ENCODE assay signal across 1 cellular context in genomic region chr1:174158767-174159252, GRCh38.
TF ChIP-seq lines count a peak whose summit lies in the region.

No MANE protein-coding gene starts in this region.

TF ChIP-seq in HEK293, 187 proteins besides CTCF, POLR2A, EP300 and RAD21 (continued from another document):
- no peak for TF ChIP-seq ZNF704 (tag by site-specific recombination; IDR thresholded peaks at IDR 0.05)
- TF ChIP-seq ZBTB8A (tag by site-specific recombination; IDR thresholded peaks at IDR 0.05) = no peak
- no peak for TF ChIP-seq SP3 (tag by site-specific recombination; IDR thresholded peaks at IDR 0.05)
- no peak for TF ChIP-seq ZNF549 (tag by site-specific recombination; IDR thresholded peaks at IDR 0.05)
- TF ChIP-seq ZNF292 (tag by site-specific recombination; IDR thresholded peaks at IDR 0.05; ENCODE audit: borderline replicate concordance, low read depth) = no peak
- TF ChIP-seq, protein P1, sequence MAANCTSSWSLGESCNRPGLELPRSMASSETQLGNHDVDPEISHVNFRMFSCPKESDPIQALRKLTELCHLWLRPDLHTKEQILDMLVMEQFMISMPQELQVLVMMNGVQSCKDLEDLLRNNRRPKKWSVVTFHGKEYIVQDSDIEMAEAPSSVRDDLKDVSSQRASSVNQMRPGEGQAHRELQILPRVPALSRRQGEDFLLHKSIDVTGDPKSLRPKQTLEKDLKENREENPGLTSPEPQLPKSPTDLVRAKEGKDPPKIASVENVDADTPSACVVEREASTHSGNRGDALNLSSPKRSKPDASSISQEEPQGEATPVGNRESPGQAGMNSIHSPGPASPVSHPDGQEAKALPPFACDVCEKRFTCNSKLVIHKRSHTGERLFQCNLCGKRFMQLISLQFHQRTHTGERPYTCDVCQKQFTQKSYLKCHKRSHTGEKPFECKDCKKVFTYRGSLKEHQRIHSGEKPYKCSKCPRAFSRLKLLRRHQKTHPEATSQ (tag by site-specific recombination; IDR thresholded peaks at IDR 0.05) = no peak
- TF ChIP-seq GLIS1 (tag by site-specific recombination; IDR thresholded peaks at IDR 0.05) = no peak
- TF ChIP-seq PRDM1 (tag by site-specific recombination; IDR thresholded peaks at IDR 0.05) = 0 out of 2 replicates have a peak, but pooled peaks have one; percentile 13
- TF ChIP-seq, protein P2, sequence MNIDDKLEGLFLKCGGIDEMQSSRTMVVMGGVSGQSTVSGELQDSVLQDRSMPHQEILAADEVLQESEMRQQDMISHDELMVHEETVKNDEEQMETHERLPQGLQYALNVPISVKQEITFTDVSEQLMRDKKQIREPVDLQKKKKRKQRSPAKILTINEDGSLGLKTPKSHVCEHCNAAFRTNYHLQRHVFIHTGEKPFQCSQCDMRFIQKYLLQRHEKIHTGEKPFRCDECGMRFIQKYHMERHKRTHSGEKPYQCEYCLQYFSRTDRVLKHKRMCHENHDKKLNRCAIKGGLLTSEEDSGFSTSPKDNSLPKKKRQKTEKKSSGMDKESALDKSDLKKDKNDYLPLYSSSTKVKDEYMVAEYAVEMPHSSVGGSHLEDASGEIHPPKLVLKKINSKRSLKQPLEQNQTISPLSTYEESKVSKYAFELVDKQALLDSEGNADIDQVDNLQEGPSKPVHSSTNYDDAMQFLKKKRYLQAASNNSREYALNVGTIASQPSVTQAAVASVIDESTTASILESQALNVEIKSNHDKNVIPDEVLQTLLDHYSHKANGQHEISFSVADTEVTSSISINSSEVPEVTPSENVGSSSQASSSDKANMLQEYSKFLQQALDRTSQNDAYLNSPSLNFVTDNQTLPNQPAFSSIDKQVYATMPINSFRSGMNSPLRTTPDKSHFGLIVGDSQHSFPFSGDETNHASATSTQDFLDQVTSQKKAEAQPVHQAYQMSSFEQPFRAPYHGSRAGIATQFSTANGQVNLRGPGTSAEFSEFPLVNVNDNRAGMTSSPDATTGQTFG (tag by site-specific recombination; IDR thresholded peaks at IDR 0.05; ENCODE audit: borderline replicate concordance) = no peak
- TF ChIP-seq ZNF175 (tag by site-specific recombination; IDR thresholded peaks at IDR 0.05) = no peak
- TF ChIP-seq ZFHX2 (tag by site-specific recombination; conservative IDR thresholded peaks at IDR 0.05) = no peak
- peak; percentile 18; the same call in 1 of the 2 replicates for TF ChIP-seq ZBTB10 (tag by site-specific recombination; IDR thresholded peaks at IDR 0.05)
- no peak for TF ChIP-seq EGR2 (tag by site-specific recombination; IDR thresholded peaks at IDR 0.05; ENCODE audit: low read depth)
- TF ChIP-seq, protein P3, sequence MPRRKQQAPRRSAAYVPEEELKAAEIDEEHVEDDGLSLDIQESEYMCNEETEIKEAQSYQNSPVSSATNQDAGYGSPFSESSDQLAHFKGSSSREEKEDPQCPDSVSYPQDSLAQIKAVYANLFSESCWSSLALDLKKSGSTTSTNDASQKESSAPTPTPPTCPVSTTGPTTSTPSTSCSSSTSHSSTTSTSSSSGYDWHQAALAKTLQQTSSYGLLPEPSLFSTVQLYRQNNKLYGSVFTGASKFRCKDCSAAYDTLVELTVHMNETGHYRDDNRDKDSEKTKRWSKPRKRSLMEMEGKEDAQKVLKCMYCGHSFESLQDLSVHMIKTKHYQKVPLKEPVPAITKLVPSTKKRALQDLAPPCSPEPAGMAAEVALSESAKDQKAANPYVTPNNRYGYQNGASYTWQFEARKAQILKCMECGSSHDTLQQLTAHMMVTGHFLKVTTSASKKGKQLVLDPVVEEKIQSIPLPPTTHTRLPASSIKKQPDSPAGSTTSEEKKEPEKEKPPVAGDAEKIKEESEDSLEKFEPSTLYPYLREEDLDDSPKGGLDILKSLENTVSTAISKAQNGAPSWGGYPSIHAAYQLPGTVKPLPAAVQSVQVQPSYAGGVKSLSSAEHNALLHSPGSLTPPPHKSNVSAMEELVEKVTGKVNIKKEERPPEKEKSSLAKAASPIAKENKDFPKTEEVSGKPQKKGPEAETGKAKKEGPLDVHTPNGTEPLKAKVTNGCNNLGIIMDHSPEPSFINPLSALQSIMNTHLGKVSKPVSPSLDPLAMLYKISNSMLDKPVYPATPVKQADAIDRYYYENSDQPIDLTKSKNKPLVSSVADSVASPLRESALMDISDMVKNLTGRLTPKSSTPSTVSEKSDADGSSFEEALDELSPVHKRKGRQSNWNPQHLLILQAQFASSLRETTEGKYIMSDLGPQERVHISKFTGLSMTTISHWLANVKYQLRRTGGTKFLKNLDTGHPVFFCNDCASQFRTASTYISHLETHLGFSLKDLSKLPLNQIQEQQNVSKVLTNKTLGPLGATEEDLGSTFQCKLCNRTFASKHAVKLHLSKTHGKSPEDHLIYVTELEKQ (tag by site-specific recombination; IDR thresholded peaks at IDR 0.05; ENCODE audit: borderline replicate concordance) = no peak
- no peak for TF ChIP-seq ZNF174 (tag by site-specific recombination; IDR thresholded peaks at IDR 0.05)
- TF ChIP-seq ZNF155 (tag by site-specific recombination; IDR thresholded peaks at IDR 0.05) = no peak
- TF ChIP-seq, protein P4, sequence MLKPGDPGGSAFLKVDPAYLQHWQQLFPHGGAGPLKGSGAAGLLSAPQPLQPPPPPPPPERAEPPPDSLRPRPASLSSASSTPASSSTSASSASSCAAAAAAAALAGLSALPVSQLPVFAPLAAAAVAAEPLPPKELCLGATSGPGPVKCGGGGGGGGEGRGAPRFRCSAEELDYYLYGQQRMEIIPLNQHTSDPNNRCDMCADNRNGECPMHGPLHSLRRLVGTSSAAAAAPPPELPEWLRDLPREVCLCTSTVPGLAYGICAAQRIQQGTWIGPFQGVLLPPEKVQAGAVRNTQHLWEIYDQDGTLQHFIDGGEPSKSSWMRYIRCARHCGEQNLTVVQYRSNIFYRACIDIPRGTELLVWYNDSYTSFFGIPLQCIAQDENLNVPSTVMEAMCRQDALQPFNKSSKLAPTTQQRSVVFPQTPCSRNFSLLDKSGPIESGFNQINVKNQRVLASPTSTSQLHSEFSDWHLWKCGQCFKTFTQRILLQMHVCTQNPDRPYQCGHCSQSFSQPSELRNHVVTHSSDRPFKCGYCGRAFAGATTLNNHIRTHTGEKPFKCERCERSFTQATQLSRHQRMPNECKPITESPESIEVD (tag by site-specific recombination; IDR thresholded peaks at IDR 0.05) = no peak
- no peak for TF ChIP-seq KLF9 (tag by site-specific recombination; IDR thresholded peaks at IDR 0.05; ENCODE audit: low read depth)
- no peak for TF ChIP-seq ZBTB17 (tag by site-specific recombination; IDR thresholded peaks at IDR 0.05)
- TF ChIP-seq MEIS1 (CRISPR knock-in tag; IDR thresholded peaks at IDR 0.05; ENCODE audit: borderline replicate concordance) = no peak
- TF ChIP-seq ZNF548 (tag by site-specific recombination; IDR thresholded peaks at IDR 0.05) = no peak
- TF ChIP-seq SETDB1 (IDR thresholded peaks at IDR 0.05; ENCODE audit: insufficient read length, low read length) = no peak
- TF ChIP-seq ZSCAN30 (tag by site-specific recombination; IDR thresholded peaks at IDR 0.05) = no peak
- TF ChIP-seq ZNF133 (tag by site-specific recombination; IDR thresholded peaks at IDR 0.05) = no peak
- no peak for TF ChIP-seq ZNF19 (tag by site-specific recombination; IDR thresholded peaks at IDR 0.05; ENCODE audit: low read depth)
- TF ChIP-seq ZNF223 (tag by site-specific recombination; IDR thresholded peaks at IDR 0.05) = no peak
- TF ChIP-seq TRIM28 (IDR thresholded peaks at IDR 0.05; ENCODE audit: borderline replicate concordance, low read length) = no peak
- 0 out of 2 replicates have a peak, but pooled peaks have one; percentile 15 for TF ChIP-seq SP2 (tag by site-specific recombination; IDR thresholded peaks at IDR 0.05)
- no peak for TF ChIP-seq ZNF184 (tag by site-specific recombination; IDR thresholded peaks at IDR 0.05)
- TF ChIP-seq ZNF560 (tag by site-specific recombination; IDR thresholded peaks at IDR 0.05; ENCODE audit: borderline replicate concordance) = no peak
- no peak for TF ChIP-seq ZNF311 (tag by site-specific recombination; IDR thresholded peaks at IDR 0.05; ENCODE audit: borderline replicate concordance)
- no peak for TF ChIP-seq ZNF558 (tag by site-specific recombination; IDR thresholded peaks at IDR 0.05)
- TF ChIP-seq ZNF561 (tag by site-specific recombination; IDR thresholded peaks at IDR 0.05; ENCODE audit: borderline replicate concordance) = no peak
- no peak for TF ChIP-seq KLF7 (tag by site-specific recombination; IDR thresholded peaks at IDR 0.05; ENCODE audit: borderline replicate concordance)
- TF ChIP-seq ZNF391 (tag by site-specific recombination; IDR thresholded peaks at IDR 0.05; ENCODE audit: borderline replicate concordance, low read depth) = no peak
- TF ChIP-seq ZFP69B (tag by site-specific recombination; IDR thresholded peaks at IDR 0.05) = peak; percentile 21; the same call in 1 of the 2 replicates
- TF ChIP-seq ZNF521 (tag by site-specific recombination; IDR thresholded peaks at IDR 0.05) = no peak
- TF ChIP-seq ZNF2 (tag by site-specific recombination; IDR thresholded peaks at IDR 0.05) = no peak
- no peak for TF ChIP-seq ZNF354C (tag by site-specific recombination; IDR thresholded peaks at IDR 0.05; ENCODE audit: borderline replicate concordance, low read depth)
- TF ChIP-seq ZNF843 (tag by site-specific recombination; IDR thresholded peaks at IDR 0.05) = no peak
- no peak for TF ChIP-seq HOXD13 (CRISPR knock-in tag; IDR thresholded peaks at IDR 0.05; ENCODE audit: borderline replicate concordance)
- TF ChIP-seq ZNF214 (tag by site-specific recombination; IDR thresholded peaks at IDR 0.05; ENCODE audit: borderline replicate concordance) = no peak
- no peak for TF ChIP-seq GLI4 (tag by site-specific recombination; IDR thresholded peaks at IDR 0.05)
- TF ChIP-seq ZNF416 (tag by site-specific recombination; IDR thresholded peaks at IDR 0.05) = no peak
- TF ChIP-seq ZNF266 (tag by site-specific recombination; IDR thresholded peaks at IDR 0.05; ENCODE audit: low read depth) = no peak
- TF ChIP-seq, protein P5, sequence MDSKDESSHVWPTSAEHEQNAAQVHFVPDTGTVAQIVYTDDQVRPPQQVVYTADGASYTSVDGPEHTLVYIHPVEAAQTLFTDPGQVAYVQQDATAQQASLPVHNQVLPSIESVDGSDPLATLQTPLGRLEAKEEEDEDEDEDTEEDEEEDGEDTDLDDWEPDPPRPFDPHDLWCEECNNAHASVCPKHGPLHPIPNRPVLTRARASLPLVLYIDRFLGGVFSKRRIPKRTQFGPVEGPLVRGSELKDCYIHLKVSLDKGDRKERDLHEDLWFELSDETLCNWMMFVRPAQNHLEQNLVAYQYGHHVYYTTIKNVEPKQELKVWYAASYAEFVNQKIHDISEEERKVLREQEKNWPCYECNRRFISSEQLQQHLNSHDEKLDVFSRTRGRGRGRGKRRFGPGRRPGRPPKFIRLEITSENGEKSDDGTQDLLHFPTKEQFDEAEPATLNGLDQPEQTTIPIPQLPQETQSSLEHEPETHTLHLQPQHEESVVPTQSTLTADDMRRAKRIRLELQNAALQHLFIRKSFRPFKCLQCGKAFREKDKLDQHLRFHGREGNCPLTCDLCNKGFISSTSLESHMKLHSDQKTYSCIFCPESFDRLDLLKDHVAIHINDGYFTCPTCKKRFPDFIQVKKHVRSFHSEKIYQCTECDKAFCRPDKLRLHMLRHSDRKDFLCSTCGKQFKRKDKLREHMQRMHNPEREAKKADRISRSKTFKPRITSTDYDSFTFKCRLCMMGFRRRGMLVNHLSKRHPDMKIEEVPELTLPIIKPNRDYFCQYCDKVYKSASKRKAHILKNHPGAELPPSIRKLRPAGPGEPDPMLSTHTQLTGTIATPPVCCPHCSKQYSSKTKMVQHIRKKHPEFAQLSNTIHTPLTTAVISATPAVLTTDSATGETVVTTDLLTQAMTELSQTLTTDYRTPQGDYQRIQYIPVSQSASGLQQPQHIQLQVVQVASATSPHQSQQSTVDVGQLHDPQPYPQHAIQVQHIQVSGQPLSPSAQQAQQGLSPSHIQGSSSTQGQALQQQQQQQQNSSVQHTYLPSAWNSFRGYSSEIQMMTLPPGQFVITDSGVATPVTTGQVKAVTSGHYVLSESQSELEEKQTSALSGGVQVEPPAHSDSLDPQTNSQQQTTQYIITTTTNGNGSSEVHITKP (tag by site-specific recombination; IDR thresholded peaks at IDR 0.05) = no peak
- no peak for TF ChIP-seq ZNF146 (tag by site-specific recombination; IDR thresholded peaks at IDR 0.05)
- TF ChIP-seq ZBTB26 (tag by site-specific recombination; optimal IDR thresholded peaks at IDR 0.05) = no peak
